ENCODE assay signal across 8 cellular contexts in the genomic region with DNA sequence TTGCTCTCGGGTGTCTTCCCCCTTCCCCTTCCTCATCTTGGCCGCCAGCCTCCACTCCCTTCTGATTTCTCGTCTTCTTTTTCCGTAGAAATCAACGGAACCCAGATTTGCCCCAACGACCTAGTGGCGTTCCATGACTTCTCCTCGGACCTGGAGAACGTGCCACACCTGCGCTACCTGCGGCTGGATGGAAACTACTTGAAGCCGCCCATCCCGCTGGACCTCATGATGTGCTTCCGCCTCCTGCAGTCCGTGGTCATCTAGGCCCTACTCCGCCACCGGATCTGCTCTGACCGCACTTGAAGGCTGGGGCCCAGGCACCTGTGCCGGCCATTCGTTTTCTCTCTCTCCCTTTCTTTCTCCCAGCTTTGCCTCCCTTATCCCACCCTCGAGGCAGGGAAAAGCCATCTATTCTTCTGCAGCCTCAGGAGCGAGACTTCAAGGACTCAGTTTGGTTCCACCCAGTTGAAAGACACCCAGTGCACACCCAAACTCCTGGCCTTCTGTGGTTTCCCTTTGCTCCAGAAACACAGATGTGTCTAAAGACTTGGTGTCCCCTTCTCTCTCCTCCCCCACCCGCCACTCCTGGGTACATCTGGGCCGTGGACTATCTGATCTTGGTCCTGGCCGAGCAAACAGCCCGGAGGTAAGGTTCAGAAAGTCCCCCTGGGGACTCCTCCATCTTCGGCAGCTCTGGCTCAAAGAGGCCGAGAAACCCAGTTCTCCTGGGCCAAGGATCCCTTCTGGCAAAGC. TPM values are rescaled to one million over a fixed set of nuclear protein-coding genes. Genes with fewer than 3 reads are reported as not detected.
A peak's percentile ranks its signal among the peaks of the same experiment; 100 is the strongest.
DNase-seq lines count a peak whose midpoint lies in the region; ATAC-seq and TF ChIP-seq lines count a peak whose summit lies in the region.

No MANE protein-coding gene starts in this region.

- intact Hi-C loops in upper lobe of right lung (cut with DNase I), result loop anchor here (10.0 kb wide), 1 partner anchor 212 kb away; no protein-coding TSS in a partner anchor

- no peak for TF ChIP-seq CTCF in upper lobe of right lung (IDR thresholded peaks at IDR 0.05)

- peaks cover 9% of the 10 kb centered on the region for H3K4me1 Mint-ChIP-seq in activated T-cell treated with anti-CD3 and anti-CD28 coated beads, Interleukin-2, amount 50 U/mL, for 72 hours (ENCODE audit: low read depth)

- no peak for ATAC-seq in activated T-cell treated with anti-CD3 and anti-CD28 coated beads, Interleukin-2, amount 50 U/mL, for 72 hours (replicated peaks in 1 of 2)
- ATAC-seq in upper lobe of right lung, result no peak
- ATAC-seq in GM18502 (IDR thresholded peaks at IDR 0.05; ENCODE audit: poor library complexity, unreplicated experiment), result no peak
- ATAC-seq in HG02623 (IDR thresholded peaks at IDR 0.05; ENCODE audit: unreplicated experiment), result no peak

- no peak overlapping the region for H3K27ac Mint-ChIP-seq in activated T-cell treated with anti-CD3 and anti-CD28 coated beads, Interleukin-2, amount 50 U/mL, for 72 hours

- H3K9ac ChIP-seq in mucosa of rectum (ENCODE audit: low read depth in 1 of 2, low read length in 2 of 2), result peak overlapping the region; percentile 38 to 52

- H3K36me3 Mint-ChIP-seq in activated T-cell treated with anti-CD3 and anti-CD28 coated beads, Interleukin-2, amount 50 U/mL, for 72 hours (ENCODE audit: insufficient read depth in 2 of 2), result no peaks in the 10 kb centered on the region

- H3K9me3 ChIP-seq in mucosa of rectum (ENCODE audit: control insufficient read depth in 2 of 2, low read length in 2 of 2) (no peaks in the 10 kb centered on the region), upper lobe of right lung (no peaks in the 10 kb centered on the region)

- H3K36me3 ChIP-seq in mucosa of rectum (ENCODE audit: control insufficient read depth in 2 of 2, insufficient read depth in 2 of 2, low read length in 2 of 2), result no peaks in the 10 kb centered on the region
- peaks cover 13% of the 10 kb centered on the region for H3K36me3 ChIP-seq in upper lobe of right lung

- H3K4me3 ChIP-seq in mucosa of rectum (ENCODE audit: low read length in 2 of 2) (no peak overlapping the region), upper lobe of right lung (peak overlapping the region; percentile 39)

- no peaks in the 10 kb centered on the region for H3K9me3 Mint-ChIP-seq in activated T-cell treated with anti-CD3 and anti-CD28 coated beads, Interleukin-2, amount 50 U/mL, for 72 hours

- H3K4me1 ChIP-seq in mucosa of rectum (ENCODE audit: control insufficient read depth in 2 of 2, insufficient read depth in 2 of 2, low read length in 2 of 2), result peaks cover 2 to 13% of the 10 kb centered on the region in 2 donors
- peaks cover 9% of the 10 kb centered on the region for H3K4me1 ChIP-seq in upper lobe of right lung

- DNase-seq in activated T-cell treated with anti-CD3 and anti-CD28 coated beads, Interleukin-2, amount 50 U/mL, for 72 hours, result no peak
- no peak for DNase-seq in activated T-cell treated with anti-CD3 and anti-CD28 coated beads for 4 hours
- no peak for DNase-seq in caudate nucleus (lab: John Stamatoyannopoulos, UW)
- no peak for DNase-seq in upper lobe of right lung
- no peak for DNase-seq in stimulated activated CD4-positive, alpha-beta T cell treated with anti-CD3 and anti-CD28 coated beads, Interleukin-1b, Interleukin-23, amount 100 ng/mL, for 48 hours

- H3K27me3 Mint-ChIP-seq in activated T-cell treated with anti-CD3 and anti-CD28 coated beads, Interleukin-2, amount 50 U/mL, for 72 hours (ENCODE audit: low read depth), result no peaks in the 10 kb centered on the region

- peak overlapping the region; percentile 58 for H3K27ac ChIP-seq in caudate nucleus (ENCODE audit: low read depth, low read length)
- peak overlapping the region; percentile 58 to 67 for H3K27ac ChIP-seq in mucosa of rectum (ENCODE audit: low read depth in 2 of 2, low read length in 2 of 2)
- H3K27ac ChIP-seq in upper lobe of right lung, result peak overlapping the region; percentile 64

- H3K27me3 ChIP-seq in mucosa of rectum (ENCODE audit: control insufficient read depth in 2 of 2, insufficient read depth in 2 of 2, low read length in 2 of 2) (no peaks in the 10 kb centered on the region), upper lobe of right lung (no peaks in the 10 kb centered on the region)

- peak overlapping the region; percentile 80 to 83 for H3K4me3 Mint-ChIP-seq in activated T-cell treated with anti-CD3 and anti-CD28 coated beads, Interleukin-2, amount 50 U/mL, for 72 hours

RNA-seq across cellular contexts. Expression of a gene that starts 7.2 kb away (rescaled TPM):
- total RNA-seq in activated T-cell treated with anti-CD3 and anti-CD28 coated beads, Interleukin-2, amount 50 U/mL, for 72 hours, result not detected
- total RNA-seq in upper lobe of right lung, result not detected

RNA-seq across cellular contexts. Expression of a gene that starts 11.2 kb away (rescaled TPM):
- not detected for total RNA-seq in activated T-cell treated with anti-CD3 and anti-CD28 coated beads, Interleukin-2, amount 50 U/mL, for 72 hours
- 91.8 TPM for total RNA-seq in upper lobe of right lung

Comparison
In these comparisons a context has a peak if more than half of its experiments do, and no peak if none do; other contexts are left out.
1. RNA of a gene that starts 11.2 kb away (total RNA-seq): 91.8 TPM in upper lobe of right lung (single experiment); not detected in activated T-cell treated with anti-CD3 and anti-CD28 coated beads, Interleukin-2, amount 50 U/mL, for 72 hours; every median in the first group is over 10 times any median in the second.
2. Peak in every context shown above with its lines, with median percentiles within 50 percentile points of each other: H3K27ac ChIP-seq.